16 cellular contexts compared by ENCODE assay signal in the genomic region with DNA sequence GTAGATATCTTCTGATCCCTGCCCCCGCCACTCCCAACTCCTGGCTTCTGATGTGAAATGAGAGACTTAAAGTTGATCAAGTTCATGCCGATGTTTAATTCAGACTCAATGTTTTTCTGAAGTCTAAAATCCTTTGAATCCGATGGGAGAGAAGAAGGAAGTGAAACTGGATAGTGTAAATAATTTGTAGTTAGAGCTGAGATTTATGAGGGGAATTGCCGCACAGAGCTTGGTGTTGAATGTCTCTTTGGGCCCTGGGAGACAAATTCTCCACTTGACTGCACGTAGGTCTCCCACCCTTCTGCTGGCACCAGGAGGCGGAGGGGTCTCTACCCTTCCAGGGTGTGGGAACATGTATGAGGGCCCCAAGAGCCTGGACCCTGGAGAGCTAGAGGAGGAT.
DNase-seq lines count a peak whose midpoint lies in the region; ATAC-seq and TF ChIP-seq lines count a peak whose summit lies in the region.
"Had no signal": no experiment of that assay in that cellular context is flagged by ENCODE, and none has a peak within 500 bp of the region (broad histone marks: within the 10 kb centered on the region; RNA-seq: fewer than 3 reads in every experiment).

No MANE protein-coding gene starts in this region.

- H3K36me3 Mint-ChIP-seq in nephron (ENCODE audit: low read depth), result no peaks in the 10 kb centered on the region
- H3K36me3 Mint-ChIP-seq: activated naive CD4-positive, alpha-beta T cell treated with anti-CD3 and anti-CD28 coated beads, Interleukin-2, amount 10 ng/mL, durations not matched to agents 7 days and 5 days; stimulated activated memory B cell treated with anti-CD40 and anti-IgM and Interleukin-4, amounts not matched to agents 10 μg/mL and 1 μg/mL and 100 μg/mL, for 72 hours had no signal

- H4K20me1 ChIP-seq in mammary epithelial cell (ENCODE audit: insufficient read depth, low read length), result no peaks in the 10 kb centered on the region

- no TSS peak for BruUV-seq in mammary epithelial cell (replicated peaks; lab: Mats Ljungman, UMichigan)

- H3K79me2 ChIP-seq in mammary epithelial cell (ENCODE audit: insufficient read depth, low read length), result no peaks in the 10 kb centered on the region

- H3K4me1 ChIP-seq in mammary epithelial cell (ENCODE audit: insufficient read depth, low read length), result peaks cover 24% of the 10 kb centered on the region
- H3K4me1 ChIP-seq in uterus, result peaks cover 0 to 2% of the 10 kb centered on the region in 2 donors
- no peaks in the 10 kb centered on the region for H3K4me1 ChIP-seq in HAP-1

- no peak for TF ChIP-seq POLR2A in uterus (IDR thresholded peaks at IDR 0.05)

- H3K4me1 Mint-ChIP-seq in nephron, result peaks cover 47% of the 10 kb centered on the region
- H3K4me1 Mint-ChIP-seq: stimulated activated memory B cell treated with anti-CD40 and anti-IgM and Interleukin-4, amounts not matched to agents 10 μg/mL and 1 μg/mL and 100 μg/mL, for 72 hours had no signal

- WGBS in mammary epithelial cell (ENCODE audit: low coverage, missing lambda C conversion rate), result 91% methylated on average over 6 of the region's 6 CpGs

- no peak overlapping the region for H3K4me2 ChIP-seq in mammary epithelial cell (ENCODE audit: insufficient read depth, low read depth, low read length)

- no peak overlapping the region for H2AFZ ChIP-seq in mammary epithelial cell (ENCODE audit: low read depth, low read length)

- H3K27me3 Mint-ChIP-seq in nephron (ENCODE audit: low read depth), result peaks cover 3% of the 10 kb centered on the region
- H3K27me3 Mint-ChIP-seq: stimulated activated memory B cell treated with anti-CD40 and anti-IgM and Interleukin-4, amounts not matched to agents 10 μg/mL and 1 μg/mL and 100 μg/mL, for 72 hours had no signal

- no peaks in the 10 kb centered on the region for H3K9me3 ChIP-seq in mammary epithelial cell (replicated peaks; ENCODE audit: insufficient read depth, low read length)
- no peaks in the 10 kb centered on the region for H3K9me3 ChIP-seq in uterus
- no peaks in the 10 kb centered on the region for H3K9me3 ChIP-seq in HAP-1

- H3K36me3 ChIP-seq in mammary epithelial cell (ENCODE audit: insufficient read depth, low read length), result no peaks in the 10 kb centered on the region
- no peaks in the 10 kb centered on the region for H3K36me3 ChIP-seq in uterus
- no peaks in the 10 kb centered on the region; the same call in 1 of the 2 replicates for H3K36me3 ChIP-seq in HAP-1 (replicated peaks)

- H3K4me3 Mint-ChIP-seq in nephron, result no peak overlapping the region
- H3K4me3 Mint-ChIP-seq: activated naive CD4-positive, alpha-beta T cell treated with anti-CD3 and anti-CD28 coated beads, Interleukin-2, amount 10 ng/mL, durations not matched to agents 7 days and 5 days; CD4-positive, alpha-beta T cell; stimulated activated memory B cell treated with anti-CD40 and anti-IgM and Interleukin-4, amounts not matched to agents 10 μg/mL and 1 μg/mL and 100 μg/mL, for 72 hours had no signal

- no peaks in the 10 kb centered on the region for H3K9me3 Mint-ChIP-seq in nephron
- H3K9me3 Mint-ChIP-seq: activated naive CD4-positive, alpha-beta T cell treated with anti-CD3 and anti-CD28 coated beads, Interleukin-2, amount 10 ng/mL, durations not matched to agents 7 days and 5 days; CD4-positive, alpha-beta T cell; stimulated activated memory B cell treated with anti-CD40 and anti-IgM and Interleukin-4, amounts not matched to agents 10 μg/mL and 1 μg/mL and 100 μg/mL, for 72 hours had no signal

- no peak overlapping the region for H3K4me3 ChIP-seq in mammary epithelial cell (replicated peaks in 1 of 3; ENCODE audit: insufficient read depth in 1 of 3, low read depth in 2 of 3, low read length in 3 of 3)
- H3K4me3 ChIP-seq in uterus, result no peak overlapping the region
- no peak overlapping the region for H3K4me3 ChIP-seq in HAP-1

- intact Hi-C loops in mammary epithelial cell (cut with micrococcal nuclease), result loop anchor here (1.0 to 5.0 kb wide), 6 partner anchors 35 to 326 kb away; no protein-coding TSS in a partner anchor
- intact Hi-C loops in uterus (cut with DNase I; ENCODE audit: low total_unique reads), result no loop called here

- H3K27ac Mint-ChIP-seq in nephron, result peak overlapping the region; percentile 46 to 70 (median 60)
- H3K27ac Mint-ChIP-seq: activated naive CD4-positive, alpha-beta T cell treated with anti-CD3 and anti-CD28 coated beads, Interleukin-2, amount 10 ng/mL, durations not matched to agents 7 days and 5 days; CD4-positive, alpha-beta T cell; stimulated activated memory B cell treated with anti-CD40 and anti-IgM and Interleukin-4, amounts not matched to agents 10 μg/mL and 1 μg/mL and 100 μg/mL, for 72 hours had no signal

- no peak for ATAC-seq in HG03565 (IDR thresholded peaks at IDR 0.05; ENCODE audit: unreplicated experiment)
- ATAC-seq in HG03378 (IDR thresholded peaks at IDR 0.05; ENCODE audit: unreplicated experiment), result no peak
- ATAC-seq: stimulated activated memory B cell treated with anti-CD40 and anti-IgM and Interleukin-4, amounts not matched to agents 10 μg/mL and 1 μg/mL and 100 μg/mL, for 72 hours had no signal

- CTCF ChIA-PET in mammary epithelial cell (lab: Charles Lee; ENCODE audit: low non-redundant PET), result no interaction called here

- dilution Hi-C loops in mammary epithelial cell (cut with HindIII; ENCODE audit: low sequenced_read_pairs), result no loop called here

- H3K27ac ChIP-seq in mammary epithelial cell (ENCODE audit: insufficient read depth, low read depth, low read length), result peak overlapping the region; percentile 70
- peak overlapping the region; percentile 35 to 45 for H3K27ac ChIP-seq in uterus

- DNase-seq in NOMO-1 treated with DMSO at 0.1 percent for 48 hours (lab: John Stamatoyannopoulos, UW; ENCODE audit: unreplicated experiment), result peak; percentile 52
- DNase-seq in mammary epithelial cell, result no peak
- no peak for DNase-seq in uterus
- no peak for DNase-seq in HAP-1 (ENCODE audit: low spot score in 2 of 2)
- DNase-seq: activated CD4-positive, alpha-beta T cell treated with anti-CD3 and anti-CD28 coated beads for 1 hour; activated naive CD4-positive, alpha-beta T cell treated with anti-CD3 and anti-CD28 coated beads, Interleukin-2, amount 10 ng/mL, durations not matched to agents 7 days and 5 days; activated T-cell treated with anti-CD3 and anti-CD28 coated beads for 4 hours; CD4-positive, alpha-beta T cell; effector CD8-positive, alpha-beta T cell; Kasumi-1; NCI-H1694; NCI-H524 treated with DMSO at 0.1 percent for 48 hours had no signal

- no peak overlapping the region for H3K9ac ChIP-seq in mammary epithelial cell (ENCODE audit: insufficient read depth, low read length)

- no peak for TF ChIP-seq CTCF in mammary epithelial cell (conservative IDR thresholded peaks at IDR 0.05 in 1 of 2, IDR thresholded peaks at IDR 0.05 in 1 of 2; ENCODE audit: extremely low read depth in 1 of 2, insufficient read depth in 1 of 2, low read depth in 1 of 2, low read length in 2 of 2)
- TF ChIP-seq CTCF in nephron (IDR thresholded peaks at IDR 0.05; ENCODE audit: unreplicated experiment in 3 of 3), result no peak
- TF ChIP-seq CTCF in uterus (IDR thresholded peaks at IDR 0.05), result no peak

- in situ Hi-C loops in mammary epithelial cell (cut with MboI; ENCODE audit: low sequenced_read_pairs in 2 of 2) (loop anchor here in 1 of 2 donors (10.0 to 25.0 kb wide), 2 partner anchors 82 to 170 kb away; no protein-coding TSS in a partner anchor), HAP-1 (cut with MboI; ENCODE audit: low sequenced_read_pairs) (no loop called here)

- H3K27me3 ChIP-seq in mammary epithelial cell (ENCODE audit: insufficient read depth, low read length) (no peaks in the 10 kb centered on the region), uterus (no peaks in the 10 kb centered on the region), HAP-1 (ENCODE audit: low read depth) (peaks cover 60% of the 10 kb centered on the region)
